Comparison of ENCODE assay signal across 1 cellular context in genomic region chr16:2223375-2224182, GRCh38.
A peak's percentile ranks its signal among the peaks of the same experiment; 100 is the strongest.
TF ChIP-seq lines count a peak whose summit lies in the region.

E4F1 (plus strand) TSS chr16:2223591; CDS start chr16:2223614, 23 bp downstream.

TF ChIP-seq in HepG2, 621 proteins besides CTCF, POLR2A, EP300 and RAD21 (continued from another document and continues in another):
- TF ChIP-seq, protein P1, sequence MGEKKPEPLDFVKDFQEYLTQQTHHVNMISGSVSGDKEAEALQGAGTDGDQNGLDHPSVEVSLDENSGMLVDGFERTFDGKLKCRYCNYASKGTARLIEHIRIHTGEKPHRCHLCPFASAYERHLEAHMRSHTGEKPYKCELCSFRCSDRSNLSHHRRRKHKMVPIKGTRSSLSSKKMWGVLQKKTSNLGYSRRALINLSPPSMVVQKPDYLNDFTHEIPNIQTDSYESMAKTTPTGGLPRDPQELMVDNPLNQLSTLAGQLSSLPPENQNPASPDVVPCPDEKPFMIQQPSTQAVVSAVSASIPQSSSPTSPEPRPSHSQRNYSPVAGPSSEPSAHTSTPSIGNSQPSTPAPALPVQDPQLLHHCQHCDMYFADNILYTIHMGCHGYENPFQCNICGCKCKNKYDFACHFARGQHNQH (CRISPR knock-in tag; IDR thresholded peaks at IDR 0.05): peak; percentile 71; the same call in 1 of the 2 replicates
- TF ChIP-seq GLI4 (CRISPR knock-in tag; IDR thresholded peaks at IDR 0.05; ENCODE audit: borderline replicate concordance) (peak; percentile 75; the same call in 1 of the 2 replicates), ZBTB21 (CRISPR knock-in tag; IDR thresholded peaks at IDR 0.05) (peak; percentile 84), EED (CRISPR knock-in tag; IDR thresholded peaks at IDR 0.05) (peak; percentile 77; the same call in 1 of the 2 replicates), ZSCAN30 (CRISPR knock-in tag; IDR thresholded peaks at IDR 0.05) (no peak), PATZ1 (CRISPR knock-in tag; IDR thresholded peaks at IDR 0.05) (peak; percentile 37), GPBP1L1 (CRISPR knock-in tag; IDR thresholded peaks at IDR 0.05) (no peak), NCOR1 (IDR thresholded peaks at IDR 0.05; ENCODE audit: borderline replicate concordance, low read length) (no peak), RARG (CRISPR knock-in tag; IDR thresholded peaks at IDR 0.05; ENCODE audit: low read depth) (no peak), ZNF382 (CRISPR knock-in tag; IDR thresholded peaks at IDR 0.05; ENCODE audit: borderline replicate concordance) (no peak), ZNF549 (CRISPR knock-in tag; IDR thresholded peaks at IDR 0.05) (no peak), MBNL3 (CRISPR knock-in tag; conservative IDR thresholded peaks at IDR 0.05) (no peak), DPF2 (CRISPR knock-in tag; IDR thresholded peaks at IDR 0.05; ENCODE audit: borderline replicate concordance, low read depth) (no peak), KLF15 (CRISPR knock-in tag; IDR thresholded peaks at IDR 0.05; ENCODE audit: borderline replicate concordance) (0 out of 2 replicates have a peak, but pooled peaks have one; percentile 13), ZNF772 (CRISPR knock-in tag; IDR thresholded peaks at IDR 0.05) (peak; percentile 97), NFRKB (IDR thresholded peaks at IDR 0.05) (no peak), ZNF850 (CRISPR knock-in tag; conservative IDR thresholded peaks at IDR 0.05) (no peak), ZNF383 (CRISPR knock-in tag; IDR thresholded peaks at IDR 0.05; ENCODE audit: borderline replicate concordance) (no peak), NAIF1 (CRISPR knock-in tag; IDR thresholded peaks at IDR 0.05; ENCODE audit: borderline replicate concordance) (0 out of 2 replicates have a peak, but pooled peaks have one; percentile 12), HMG20A (CRISPR knock-in tag; IDR thresholded peaks at IDR 0.05; ENCODE audit: borderline replicate concordance) (no peak), ZNF235 (CRISPR knock-in tag; IDR thresholded peaks at IDR 0.05; ENCODE audit: borderline replicate concordance) (no peak; the same call in 1 of the 2 replicates), SMAD9 (CRISPR knock-in tag; IDR thresholded peaks at IDR 0.05) (no peak), MXD3 (CRISPR knock-in tag; IDR thresholded peaks at IDR 0.05) (peak; percentile 84), TAF1 (CRISPR knock-in tag; IDR thresholded peaks at IDR 0.05) (peak; percentile 91), NR2F2 (IDR thresholded peaks at IDR 0.05; ENCODE audit: borderline replicate concordance, low read depth) (peak; percentile 36; the same call in 1 of the 2 replicates), ZNF839 (CRISPR knock-in tag; IDR thresholded peaks at IDR 0.05; ENCODE audit: borderline replicate concordance) (no peak), GTF2F1 (IDR thresholded peaks at IDR 0.05; ENCODE audit: low read length) (no peak), MLLT10 (CRISPR knock-in tag; IDR thresholded peaks at IDR 0.05) (no peak), ZNF263 (CRISPR knock-in tag; IDR thresholded peaks at IDR 0.05) (0 out of 2 replicates have a peak, but pooled peaks have one; percentile 16), ZNF160 (CRISPR knock-in tag; IDR thresholded peaks at IDR 0.05) (0 out of 2 replicates have a peak, but pooled peaks have one; percentile 61), ZNF567 (CRISPR knock-in tag; IDR thresholded peaks at IDR 0.05; ENCODE audit: borderline replicate concordance) (no peak), ZNF749 (CRISPR knock-in tag; IDR thresholded peaks at IDR 0.05; ENCODE audit: borderline replicate concordance) (peak; percentile 78; the same call in 1 of the 2 replicates), PAXIP1 (CRISPR knock-in tag; conservative IDR thresholded peaks at IDR 0.05) (peak; percentile 72; the same call in 1 of the 2 replicates), ONECUT2 (CRISPR knock-in tag; IDR thresholded peaks at IDR 0.05) (no peak), ZNF34 (CRISPR knock-in tag; IDR thresholded peaks at IDR 0.05; ENCODE audit: borderline replicate concordance) (0 out of 2 replicates have a peak, but pooled peaks have one; percentile 45), ZMAT3 (CRISPR knock-in tag; conservative IDR thresholded peaks at IDR 0.05) (no peak; the same call in 1 of the 2 replicates), SATB2 (CRISPR knock-in tag; IDR thresholded peaks at IDR 0.05) (0 out of 2 replicates have a peak, but pooled peaks have one; percentile 63), EEA1 (CRISPR knock-in tag; IDR thresholded peaks at IDR 0.05; ENCODE audit: borderline replicate concordance) (no peak), ZNF790 (CRISPR knock-in tag; IDR thresholded peaks at IDR 0.05; ENCODE audit: borderline replicate concordance) (no peak), HOXA7 (CRISPR knock-in tag; IDR thresholded peaks at IDR 0.05) (no peak), ZNF780A (CRISPR knock-in tag; IDR thresholded peaks at IDR 0.05) (no peak), IRF2 (CRISPR knock-in tag; IDR thresholded peaks at IDR 0.05) (peak; percentile 67; the same call in 1 of the 2 replicates), ZNF296 (CRISPR knock-in tag; conservative IDR thresholded peaks at IDR 0.05) (no peak), RFXANK (CRISPR knock-in tag; IDR thresholded peaks at IDR 0.05) (no peak), KLF9 (CRISPR knock-in tag; IDR thresholded peaks at IDR 0.05; ENCODE audit: low read depth) (no peak; the same call in 1 of the 2 replicates), STAT5B (CRISPR knock-in tag; IDR thresholded peaks at IDR 0.05) (no peak)
- TF ChIP-seq, protein P2, sequence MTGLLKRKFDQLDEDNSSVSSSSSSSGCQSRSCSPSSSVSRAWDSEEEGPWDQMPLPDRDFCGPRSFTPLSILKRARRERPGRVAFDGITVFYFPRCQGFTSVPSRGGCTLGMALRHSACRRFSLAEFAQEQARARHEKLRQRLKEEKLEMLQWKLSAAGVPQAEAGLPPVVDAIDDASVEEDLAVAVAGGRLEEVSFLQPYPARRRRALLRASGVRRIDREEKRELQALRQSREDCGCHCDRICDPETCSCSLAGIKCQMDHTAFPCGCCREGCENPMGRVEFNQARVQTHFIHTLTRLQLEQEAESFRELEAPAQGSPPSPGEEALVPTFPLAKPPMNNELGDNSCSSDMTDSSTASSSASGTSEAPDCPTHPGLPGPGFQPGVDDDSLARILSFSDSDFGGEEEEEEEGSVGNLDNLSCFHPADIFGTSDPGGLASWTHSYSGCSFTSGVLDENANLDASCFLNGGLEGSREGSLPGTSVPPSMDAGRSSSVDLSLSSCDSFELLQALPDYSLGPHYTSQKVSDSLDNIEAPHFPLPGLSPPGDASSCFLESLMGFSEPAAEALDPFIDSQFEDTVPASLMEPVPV (CRISPR knock-in tag; IDR thresholded peaks at IDR 0.05): peak; percentile 66; the same call in 1 of the 2 replicates
- TF ChIP-seq, protein P3, sequence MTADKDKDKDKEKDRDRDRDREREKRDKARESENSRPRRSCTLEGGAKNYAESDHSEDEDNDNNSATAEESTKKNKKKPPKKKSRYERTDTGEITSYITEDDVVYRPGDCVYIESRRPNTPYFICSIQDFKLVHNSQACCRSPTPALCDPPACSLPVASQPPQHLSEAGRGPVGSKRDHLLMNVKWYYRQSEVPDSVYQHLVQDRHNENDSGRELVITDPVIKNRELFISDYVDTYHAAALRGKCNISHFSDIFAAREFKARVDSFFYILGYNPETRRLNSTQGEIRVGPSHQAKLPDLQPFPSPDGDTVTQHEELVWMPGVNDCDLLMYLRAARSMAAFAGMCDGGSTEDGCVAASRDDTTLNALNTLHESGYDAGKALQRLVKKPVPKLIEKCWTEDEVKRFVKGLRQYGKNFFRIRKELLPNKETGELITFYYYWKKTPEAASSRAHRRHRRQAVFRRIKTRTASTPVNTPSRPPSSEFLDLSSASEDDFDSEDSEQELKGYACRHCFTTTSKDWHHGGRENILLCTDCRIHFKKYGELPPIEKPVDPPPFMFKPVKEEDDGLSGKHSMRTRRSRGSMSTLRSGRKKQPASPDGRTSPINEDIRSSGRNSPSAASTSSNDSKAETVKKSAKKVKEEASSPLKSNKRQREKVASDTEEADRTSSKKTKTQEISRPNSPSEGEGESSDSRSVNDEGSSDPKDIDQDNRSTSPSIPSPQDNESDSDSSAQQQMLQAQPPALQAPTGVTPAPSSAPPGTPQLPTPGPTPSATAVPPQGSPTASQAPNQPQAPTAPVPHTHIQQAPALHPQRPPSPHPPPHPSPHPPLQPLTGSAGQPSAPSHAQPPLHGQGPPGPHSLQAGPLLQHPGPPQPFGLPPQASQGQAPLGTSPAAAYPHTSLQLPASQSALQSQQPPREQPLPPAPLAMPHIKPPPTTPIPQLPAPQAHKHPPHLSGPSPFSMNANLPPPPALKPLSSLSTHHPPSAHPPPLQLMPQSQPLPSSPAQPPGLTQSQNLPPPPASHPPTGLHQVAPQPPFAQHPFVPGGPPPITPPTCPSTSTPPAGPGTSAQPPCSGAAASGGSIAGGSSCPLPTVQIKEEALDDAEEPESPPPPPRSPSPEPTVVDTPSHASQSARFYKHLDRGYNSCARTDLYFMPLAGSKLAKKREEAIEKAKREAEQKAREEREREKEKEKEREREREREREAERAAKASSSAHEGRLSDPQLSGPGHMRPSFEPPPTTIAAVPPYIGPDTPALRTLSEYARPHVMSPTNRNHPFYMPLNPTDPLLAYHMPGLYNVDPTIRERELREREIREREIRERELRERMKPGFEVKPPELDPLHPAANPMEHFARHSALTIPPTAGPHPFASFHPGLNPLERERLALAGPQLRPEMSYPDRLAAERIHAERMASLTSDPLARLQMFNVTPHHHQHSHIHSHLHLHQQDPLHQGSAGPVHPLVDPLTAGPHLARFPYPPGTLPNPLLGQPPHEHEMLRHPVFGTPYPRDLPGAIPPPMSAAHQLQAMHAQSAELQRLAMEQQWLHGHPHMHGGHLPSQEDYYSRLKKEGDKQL (CRISPR knock-in tag; IDR thresholded peaks at IDR 0.05; ENCODE audit: low read depth): 0 out of 2 replicates have a peak, but pooled peaks have one; percentile 24
- TF ChIP-seq, protein P4, sequence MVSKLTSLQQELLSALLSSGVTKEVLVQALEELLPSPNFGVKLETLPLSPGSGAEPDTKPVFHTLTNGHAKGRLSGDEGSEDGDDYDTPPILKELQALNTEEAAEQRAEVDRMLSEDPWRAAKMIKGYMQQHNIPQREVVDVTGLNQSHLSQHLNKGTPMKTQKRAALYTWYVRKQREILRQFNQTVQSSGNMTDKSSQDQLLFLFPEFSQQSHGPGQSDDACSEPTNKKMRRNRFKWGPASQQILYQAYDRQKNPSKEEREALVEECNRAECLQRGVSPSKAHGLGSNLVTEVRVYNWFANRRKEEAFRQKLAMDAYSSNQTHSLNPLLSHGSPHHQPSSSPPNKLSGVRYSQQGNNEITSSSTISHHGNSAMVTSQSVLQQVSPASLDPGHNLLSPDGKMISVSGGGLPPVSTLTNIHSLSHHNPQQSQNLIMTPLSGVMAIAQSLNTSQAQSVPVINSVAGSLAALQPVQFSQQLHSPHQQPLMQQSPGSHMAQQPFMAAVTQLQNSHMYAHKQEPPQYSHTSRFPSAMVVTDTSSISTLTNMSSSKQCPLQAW (CRISPR knock-in tag; IDR thresholded peaks at IDR 0.05): no peak; the same call in 1 of the 2 replicates
